ENCODE assay signal across 8 cellular contexts in the genomic region with DNA sequence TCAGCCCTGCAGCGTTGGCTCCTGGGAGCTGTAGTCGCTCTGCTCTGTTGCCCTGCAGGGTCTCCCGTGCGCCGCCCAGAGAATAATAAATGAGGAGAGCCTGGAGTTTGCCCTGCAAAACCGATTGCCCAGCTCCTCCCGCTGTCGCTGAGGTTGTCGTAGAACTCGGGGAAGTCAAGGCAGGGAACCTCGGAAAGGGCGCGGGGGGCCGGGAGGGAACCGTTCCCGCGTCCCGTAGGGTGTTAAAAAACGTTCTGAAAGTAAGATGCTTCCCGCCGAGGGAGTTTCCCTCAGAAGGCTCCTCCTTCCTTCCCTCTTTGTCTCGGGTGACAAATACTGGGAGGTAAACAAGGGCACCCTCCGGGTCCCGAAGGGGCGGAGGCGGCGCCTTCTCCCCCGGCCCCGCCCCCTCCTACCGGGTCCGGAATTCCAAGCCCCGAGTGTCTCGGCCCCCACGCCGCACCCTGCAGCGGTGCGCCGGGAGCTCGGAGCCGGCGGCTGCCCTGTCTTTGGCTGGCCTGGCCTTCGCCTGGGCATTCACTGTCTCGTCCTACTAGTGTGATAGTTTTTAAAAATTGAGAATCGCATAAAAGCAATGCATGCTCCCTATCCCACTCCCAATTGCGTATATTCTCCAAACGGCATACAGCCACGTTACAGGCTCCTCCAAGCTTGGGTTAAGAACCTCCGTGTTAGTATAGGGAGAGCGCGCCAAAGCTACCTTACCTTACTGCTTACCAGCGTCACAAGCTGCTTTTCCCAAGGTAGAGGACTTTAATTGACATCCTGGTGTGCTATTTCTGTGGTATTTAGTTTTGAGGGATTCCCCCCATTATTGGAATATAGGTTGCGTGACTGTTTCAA. TPM values are rescaled to one million over a fixed set of nuclear protein-coding genes. Genes with fewer than 3 reads are reported as not detected.
DNase-seq lines count a peak whose midpoint lies in the region; ATAC-seq, FAIRE-seq and TF ChIP-seq lines count a peak whose summit lies in the region.

No MANE protein-coding gene starts in this region.

- H3K9me3 Mint-ChIP-seq in endodermal cell = no peaks in the 10 kb centered on the region

- peaks cover 2% of the 10 kb centered on the region for H3K27me3 Mint-ChIP-seq in endodermal cell (ENCODE audit: insufficient read depth)

- H3K27ac ChIP-seq in VCaP (peak overlapping the region; percentile 91), endodermal cell (ENCODE audit: low read depth, low read length) (peak overlapping the region; percentile 99), mesendoderm (ENCODE audit: low read depth, low read length) (peak overlapping the region; percentile 94)

- peaks cover 21% of the 10 kb centered on the region for H3K79me2 ChIP-seq in mesendoderm (ENCODE audit: control insufficient read depth, insufficient read depth, low read length)

- peaks cover 3% of the 10 kb centered on the region for H3K79me1 ChIP-seq in mesendoderm (ENCODE audit: low read length)

- H2BK5ac ChIP-seq in mesendoderm (ENCODE audit: low read length) = peak overlapping the region; percentile 88

- H3K36me3 ChIP-seq in endodermal cell (ENCODE audit: control insufficient read depth, insufficient read depth, low read length) (peaks cover 30% of the 10 kb centered on the region), mesendoderm (ENCODE audit: control insufficient read depth, insufficient read depth, low read length) (peaks cover 3% of the 10 kb centered on the region)

- DNase-seq in COR-L47 (lab: John Stamatoyannopoulos, UW) = peak; percentile 90
- peak; percentile 50 for DNase-seq in GM19239 (ENCODE audit: insufficient read length, low spot score)
- peak; percentile 37 for DNase-seq in NCI-H2196 treated with DMSO at 0.1 percent for 48 hours (lab: John Stamatoyannopoulos, UW; ENCODE audit: unreplicated experiment)
- DNase-seq in endodermal cell = peak; percentile 95
- peak; percentile 96 for DNase-seq in mesendoderm
- peak; percentile 51 for DNase-seq in stromal cell of bone marrow (ENCODE audit: low read depth)

- H2BK15ac ChIP-seq in mesendoderm (replicated peaks; ENCODE audit: low read depth) = no peak overlapping the region

- no peaks in the 10 kb centered on the region for H3K9me3 ChIP-seq in endodermal cell (ENCODE audit: control insufficient read depth, low read length)

- TF ChIP-seq CTCF in VCaP (conservative IDR thresholded peaks at IDR 0.05) (no peak), endodermal cell (conservative IDR thresholded peaks at IDR 0.05) (no peak)

- H3K4me3 ChIP-seq in endodermal cell (ENCODE audit: low read length) (peak overlapping the region; percentile 94), mesendoderm (ENCODE audit: low read length) (peak overlapping the region; percentile 78)

- 0 to 1% methylated on average over 20 to 52 of the region's 52 CpGs for WGBS in endodermal cell (ENCODE audit: insufficient coverage in 1 of 2, insufficient read length in 1 of 2), 2 experiments
- WGBS in mesendoderm (ENCODE audit: extremely low coverage, insufficient coverage, low lambda C conversion rate) = no CpG with 5 or more reads among the region's 52 CpGs

- H2BK120ac ChIP-seq in mesendoderm (ENCODE audit: low read depth, low read length) = no peak overlapping the region

- H3K23ac ChIP-seq in mesendoderm (ENCODE audit: low read length) = no peak overlapping the region

- H4K5ac ChIP-seq in mesendoderm (ENCODE audit: low read length) = peak overlapping the region; percentile 1

- peak; percentile 29 for ATAC-seq in HG03342 (IDR thresholded peaks at IDR 0.05; ENCODE audit: unreplicated experiment)

- H3K4ac ChIP-seq in mesendoderm (ENCODE audit: low read depth, low read length) = peak overlapping the region; percentile 91

- H3K4me2 ChIP-seq in mesendoderm (ENCODE audit: low read length) = peak overlapping the region; percentile 80

- H3K56ac ChIP-seq in mesendoderm (ENCODE audit: low read length) = peak overlapping the region; percentile 97

- H3K27me3 ChIP-seq in endodermal cell (ENCODE audit: control insufficient read depth, insufficient read depth, low read length, poor library complexity, severe bottlenecking) (no peaks in the 10 kb centered on the region), mesendoderm (ENCODE audit: insufficient read depth, low read length, poor library complexity) (no peaks in the 10 kb centered on the region)

- peak overlapping the region; percentile 100 for H3K27ac Mint-ChIP-seq in endodermal cell

- peak; percentile 75 for FAIRE-seq in GM19239 (lab: Jason Lieb, UNC)

- peaks cover 22% of the 10 kb centered on the region for H3K4me1 Mint-ChIP-seq in endodermal cell

- H3K18ac ChIP-seq in mesendoderm (ENCODE audit: low read length) = peak overlapping the region; percentile 68

- H2AK5ac ChIP-seq in mesendoderm (ENCODE audit: low read length) = no peak overlapping the region

- peak overlapping the region; percentile 99 for H3K4me3 Mint-ChIP-seq in endodermal cell

- H3K9ac ChIP-seq in endodermal cell (ENCODE audit: extremely low read depth, low read length, poor library complexity, severe bottlenecking) = peak overlapping the region; percentile 95
- H3K9ac ChIP-seq in mesendoderm (ENCODE audit: low read length) = peak overlapping the region; percentile 94

- peaks cover 31% of the 10 kb centered on the region for H3K36me3 Mint-ChIP-seq in endodermal cell (ENCODE audit: low read depth)

- no peak overlapping the region for H4K8ac ChIP-seq in mesendoderm (ENCODE audit: low read depth, low read length)

- H3K4me1 ChIP-seq in endodermal cell (ENCODE audit: control insufficient read depth, insufficient read depth, low read length) (no peaks in the 10 kb centered on the region), mesendoderm (ENCODE audit: control insufficient read depth, low read depth, low read length) (peaks cover 4% of the 10 kb centered on the region)

RNA-seq across cellular contexts. Expression of gene HMGB2, which starts 1.0 kb away (rescaled TPM):
- 100 to 1,000 TPM; 236 to 425 TPM for total RNA-seq in endodermal cell
- polyA plus RNA-seq in endodermal cell (2013, experiment 1 of 2) = 613 TPM
- 626 TPM for polyA plus RNA-seq in endodermal cell (2013, experiment 2 of 2)
- polyA plus RNA-seq in mesendoderm (2013, experiment 1 of 2) = 290 TPM
- 291 TPM for polyA plus RNA-seq in mesendoderm (2013, experiment 2 of 2)

RNA-seq across cellular contexts. Expression of gene SAP30, which starts 35.6 kb away (rescaled TPM):
- 10 to 100 TPM in 1 of 2 donors, 1 to 10 TPM in 1; 8.7 to 10.8 TPM for total RNA-seq in endodermal cell
- polyA plus RNA-seq in endodermal cell (2013, experiment 1 of 2) = 39.1 TPM
- polyA plus RNA-seq in endodermal cell (2013, experiment 2 of 2) = 38.3 TPM
- polyA plus RNA-seq in mesendoderm (2013, experiment 1 of 2) = 10.3 TPM
- 9.7 TPM for polyA plus RNA-seq in mesendoderm (2013, experiment 2 of 2)

Comparison
In these comparisons a context has a peak if more than half of its experiments do, and no peak if none do; other contexts are left out.
1. Peak in every context shown above with its lines: DNase-seq, ATAC-seq, H3K4me3 ChIP-seq and H3K27ac ChIP-seq.
2. DNase-seq: peak in every context shown above with its lines; median percentile 96 in mesendoderm; 95 in endodermal cell; 90 in COR-L47; 51 in stromal cell of bone marrow; 50 in GM19239; 37 in NCI-H2196 treated with DMSO at 0.1 percent for 48 hours.